Comparison of ENCODE assay signal across 8 cellular contexts in genomic region chr2:195543902-195544894, GRCh38.
DNase-seq lines count a peak whose midpoint lies in the region; ATAC-seq and TF ChIP-seq lines count a peak whose summit lies in the region.

No MANE protein-coding gene starts in this region.

- CTCF ChIA-PET in activated CD4-positive, alpha-beta T cell treated with anti-CD3 and anti-CD28 coated beads for 36 hours (lab: Charles Lee) = interaction anchor here (0.6 to 4.9 kb wide), 5 partner anchors 9 to 116 kb away, joined by 3 to 33 read pairs (median 6); partner anchors contain the start of gene SLC39A10

- H3K27ac Mint-ChIP-seq in activated CD4-positive, alpha-beta T cell treated with anti-CD3 and anti-CD28 coated beads for 36 hours = peak overlapping the region; percentile 96
- peak overlapping the region; percentile 90 for H3K27ac Mint-ChIP-seq in T-helper 1 cell treated with Interleukin-12 subunit alpha and Interleukin-12 subunit beta and Interleukin-4 antibody, amounts not matched to agents 30 μg/mL and 1 μg/mL, for 36 hours
- H3K27ac Mint-ChIP-seq in type B pancreatic cell = no peak overlapping the region

- intact Hi-C loops in activated CD4-positive, alpha-beta T cell treated with anti-CD3 and anti-CD28 coated beads for 36 hours (cut with DNase I, micrococcal nuclease) = loop anchor here (1.0 to 5.0 kb wide), 5 partner anchors 8 to 668 kb away; no protein-coding TSS in a partner anchor

- peak overlapping the region; percentile 15 for H3K4me3 Mint-ChIP-seq in activated CD4-positive, alpha-beta T cell treated with anti-CD3 and anti-CD28 coated beads for 36 hours
- peak overlapping the region; percentile 41 for H3K4me3 Mint-ChIP-seq in T-helper 1 cell treated with Interleukin-12 subunit alpha and Interleukin-12 subunit beta and Interleukin-4 antibody, amounts not matched to agents 30 μg/mL and 1 μg/mL, for 36 hours
- no peak overlapping the region for H3K4me3 Mint-ChIP-seq in type B pancreatic cell

- H3K27me3 ChIP-seq in lung (ENCODE audit: control insufficient read depth, insufficient read depth) = no peaks in the 10 kb centered on the region

- no peak overlapping the region for H3K4me3 ChIP-seq in lung

- H3K9me3 ChIP-seq in lung (ENCODE audit: control insufficient read depth in 2 of 2, insufficient read depth in 1 of 2, low read length in 1 of 2) = peaks cover 0 to 14% of the 10 kb centered on the region in 2 donors

- TF ChIP-seq CTCF in lung (IDR thresholded peaks at IDR 0.05; ENCODE audit: control extremely low read depth, extremely low read depth) = no peak
- no peak for TF ChIP-seq CTCF in type B pancreatic cell (conservative IDR thresholded peaks at IDR 0.05)

- H3K36me3 Mint-ChIP-seq in activated CD4-positive, alpha-beta T cell treated with anti-CD3 and anti-CD28 coated beads for 36 hours (ENCODE audit: low read depth) = peaks cover 31% of the 10 kb centered on the region
- peaks cover 27% of the 10 kb centered on the region for H3K36me3 Mint-ChIP-seq in T-helper 1 cell treated with Interleukin-12 subunit alpha and Interleukin-12 subunit beta and Interleukin-4 antibody, amounts not matched to agents 30 μg/mL and 1 μg/mL, for 36 hours (ENCODE audit: low read depth)
- H3K36me3 Mint-ChIP-seq in type B pancreatic cell = no peaks in the 10 kb centered on the region

- peak; percentile 63 for DNase-seq in activated CD4-positive, alpha-beta T cell treated with anti-CD3 and anti-CD28 coated beads for 36 hours
- DNase-seq in activated CD4-positive, alpha-beta T cell treated with anti-CD3 and anti-CD28 coated beads for 1 hour = no peak
- DNase-seq in lung (ENCODE audit: low spot score) (no peak), NCI-H146 (lab: John Stamatoyannopoulos, UW) (no peak), COLO668 (lab: John Stamatoyannopoulos, UW; ENCODE audit: unreplicated experiment) (no peak), type B pancreatic cell (ENCODE audit: extremely low spot score, unreplicated experiment) (no peak)

- H3K36me3 ChIP-seq in lung (ENCODE audit: control insufficient read depth in 2 of 2, insufficient read depth in 2 of 2, low read length in 2 of 2) = no peaks in the 10 kb centered on the region

- H3K4me1 ChIP-seq in lung (ENCODE audit: control insufficient read depth in 2 of 2, insufficient read depth in 2 of 2, low read length in 2 of 2) = peaks cover 0 to 2% of the 10 kb centered on the region in 2 donors

- H3K27ac ChIP-seq in lung (ENCODE audit: low read depth in 1 of 2, low read length in 1 of 2) = no peak overlapping the region

- POLR2A ChIA-PET in activated CD4-positive, alpha-beta T cell treated with anti-CD3 and anti-CD28 coated beads for 36 hours (lab: Charles Lee) = interaction anchor here (0.8 to 1.4 kb wide), 8 partner anchors 9 to 1053 kb away, joined by 4 to 33 read pairs (median 6); partner anchors contain the start of gene SLC39A10

- H3K27me3 Mint-ChIP-seq in activated CD4-positive, alpha-beta T cell treated with anti-CD3 and anti-CD28 coated beads for 36 hours = no peaks in the 10 kb centered on the region
- no peaks in the 10 kb centered on the region for H3K27me3 Mint-ChIP-seq in T-helper 1 cell treated with Interleukin-12 subunit alpha and Interleukin-12 subunit beta and Interleukin-4 antibody, amounts not matched to agents 30 μg/mL and 1 μg/mL, for 36 hours (ENCODE audit: low read depth)
- peaks cover 3% of the 10 kb centered on the region for H3K27me3 Mint-ChIP-seq in type B pancreatic cell

- 81 to 86% methylated on average over 11 of the region's 11 CpGs for WGBS in lung, 2 donors

- H3K9me3 Mint-ChIP-seq in activated CD4-positive, alpha-beta T cell treated with anti-CD3 and anti-CD28 coated beads for 36 hours (ENCODE audit: low read depth) = peaks cover 23% of the 10 kb centered on the region
- peaks cover 20% of the 10 kb centered on the region for H3K9me3 Mint-ChIP-seq in T-helper 1 cell treated with Interleukin-12 subunit alpha and Interleukin-12 subunit beta and Interleukin-4 antibody, amounts not matched to agents 30 μg/mL and 1 μg/mL, for 36 hours
- peaks cover 8% of the 10 kb centered on the region for H3K9me3 Mint-ChIP-seq in type B pancreatic cell

- ATAC-seq in activated CD4-positive, alpha-beta T cell treated with anti-CD3 and anti-CD28 coated beads for 36 hours = peak; percentile 99
- peak; percentile 97 for ATAC-seq in HG02938 (IDR thresholded peaks at IDR 0.05; ENCODE audit: unreplicated experiment)
- peak; percentile 82 for ATAC-seq in lung (ENCODE audit: insufficient read depth, low FRiP score)

- H3K4me1 Mint-ChIP-seq in activated CD4-positive, alpha-beta T cell treated with anti-CD3 and anti-CD28 coated beads for 36 hours = peaks cover 66% of the 10 kb centered on the region
- H3K4me1 Mint-ChIP-seq in T-helper 1 cell treated with Interleukin-12 subunit alpha and Interleukin-12 subunit beta and Interleukin-4 antibody, amounts not matched to agents 30 μg/mL and 1 μg/mL, for 36 hours (ENCODE audit: low read depth) = peaks cover 58% of the 10 kb centered on the region
- H3K4me1 Mint-ChIP-seq in type B pancreatic cell (ENCODE audit: unreplicated experiment) = peaks cover 6% of the 10 kb centered on the region
